27 cellular contexts compared by ENCODE assay signal in genomic region chr1:227434808-227435207, GRCh38.
"Had no signal": no experiment of that assay in that cellular context is flagged by ENCODE, and none has a peak within 500 bp of the region (broad histone marks: within the 10 kb centered on the region; RNA-seq: fewer than 3 reads in every experiment).

No MANE protein-coding gene starts in this region.

- H3K9me3 Mint-ChIP-seq: activated B cell treated with CpG ODN at 0.5 μM for 24 hours; activated CD8-positive, alpha-beta T cell treated with anti-CD3 and anti-CD28 coated beads for 36 hours; activated naive CD4-positive, alpha-beta T cell treated with anti-CD3 and anti-CD28 coated beads, Interleukin-2, amount 50 U/mL, for 72 hours; nephron progenitor cell; stimulated activated effector memory CD8-positive, alpha-beta T cell treated with anti-CD3 and anti-CD28 coated beads, Interleukin-12 subunit alpha, Interleukin-12 subunit beta, amount 100 ng/mL, for 72 hours; stimulated activated naive CD8-positive, alpha-beta T cell treated with anti-CD3 and anti-CD28 coated beads, Interleukin-15, Interleukin-2, amounts not matched to agents 100 ng/mL and 50 ng/mL, for 24 hours; T-helper 2 cell treated with Interferon-gamma antibody and Interleukin-4, amounts not matched to agents 5 μg/mL and 100 μg/mL, for 36 hours had no signal

- H3K27ac ChIP-seq: body of pancreas, coronary artery, esophagus muscularis mucosa, pancreas, prostate gland, thyroid gland, upper lobe of right lung had no signal

- H3K36me3 Mint-ChIP-seq: activated CD8-positive, alpha-beta memory T cell treated with anti-CD3 and anti-CD28 coated beads, Interleukin-2, amount 10 ng/mL, durations not matched to agents 7 days and 5 days; activated naive CD4-positive, alpha-beta T cell treated with anti-CD3 and anti-CD28 coated beads, Interleukin-2, amount 50 U/mL, for 72 hours; stimulated activated effector memory CD8-positive, alpha-beta T cell treated with anti-CD3 and anti-CD28 coated beads, Interleukin-12 subunit alpha, Interleukin-12 subunit beta, amount 100 ng/mL, for 72 hours had no signal

- H3K4me3 ChIP-seq: body of pancreas, coronary artery, esophagus muscularis mucosa, heart right ventricle, pancreas, prostate gland, sigmoid colon, thyroid gland, upper lobe of right lung had no signal

- H3K27me3 ChIP-seq: body of pancreas, esophagus muscularis mucosa, heart right ventricle, pancreas, sigmoid colon, thyroid gland, upper lobe of right lung had no signal

- H3K27ac Mint-ChIP-seq: activated B cell treated with CpG ODN at 0.5 μM for 24 hours; activated CD8-positive, alpha-beta memory T cell treated with anti-CD3 and anti-CD28 coated beads, Interleukin-2, amount 10 ng/mL, durations not matched to agents 7 days and 5 days; activated CD8-positive, alpha-beta T cell treated with anti-CD3 and anti-CD28 coated beads for 36 hours; activated naive CD4-positive, alpha-beta T cell treated with anti-CD3 and anti-CD28 coated beads, Interleukin-2, amount 50 U/mL, for 72 hours; nephron progenitor cell; stimulated activated effector memory CD8-positive, alpha-beta T cell treated with anti-CD3 and anti-CD28 coated beads, Interleukin-12 subunit alpha, Interleukin-12 subunit beta, amount 100 ng/mL, for 72 hours; stimulated activated naive CD8-positive, alpha-beta T cell treated with anti-CD3 and anti-CD28 coated beads, Interleukin-15, Interleukin-2, amounts not matched to agents 100 ng/mL and 50 ng/mL, for 24 hours; T-helper 2 cell treated with Interferon-gamma antibody and Interleukin-4, amounts not matched to agents 5 μg/mL and 100 μg/mL, for 36 hours had no signal

- DNase-seq: activated B cell treated with CpG ODN at 0.5 μM for 24 hours; activated CD4-positive, alpha-beta T cell treated with anti-CD3 and anti-CD28 coated beads, Interleukin-2, amount 50 U/mL, for 1 hour; activated CD8-positive, alpha-beta memory T cell treated with anti-CD3 and anti-CD28 coated beads, Interleukin-2, amount 10 ng/mL, durations not matched to agents 7 days and 5 days; activated CD8-positive, alpha-beta T cell treated with anti-CD3 and anti-CD28 coated beads for 36 hours; activated naive CD4-positive, alpha-beta T cell; activated T-cell treated with anti-CD3 and anti-CD28 coated beads, Interleukin-2, amount 50 U/mL, for 48 hours; body of pancreas; cerebellar nuclear complex; foreskin melanocyte; heart right ventricle; left ventricle myocardium superior; nephron progenitor cell; pancreas; retina; sigmoid colon; small intestine; stimulated activated CD4-positive, alpha-beta T cell treated with anti-CD3 and anti-CD28 coated beads, Interleukin-4, amount 100 ng/mL, for 24 hours; thyroid gland; upper lobe of right lung had no signal

- H3K36me3 ChIP-seq: esophagus muscularis mucosa, heart right ventricle, pancreas, prostate gland, sigmoid colon, thyroid gland, upper lobe of right lung had no signal

- FAIRE-seq: islet of Langerhans, pancreas, small intestine had no signal

- ATAC-seq: activated CD8-positive, alpha-beta memory T cell treated with anti-CD3 and anti-CD28 coated beads, Interleukin-2, amount 10 ng/mL, durations not matched to agents 7 days and 5 days; activated CD8-positive, alpha-beta T cell treated with anti-CD3 and anti-CD28 coated beads for 36 hours; activated naive CD4-positive, alpha-beta T cell treated with anti-CD3 and anti-CD28 coated beads, Interleukin-2, amount 50 U/mL, for 72 hours; body of pancreas; heart right ventricle; left ventricle myocardium superior; pancreas; stimulated activated effector memory CD8-positive, alpha-beta T cell treated with anti-CD3 and anti-CD28 coated beads, Interleukin-12 subunit alpha, Interleukin-12 subunit beta, amount 100 ng/mL, for 72 hours; upper lobe of right lung had no signal

- H3K4me1 ChIP-seq: body of pancreas, pancreas, prostate gland had no signal

- H3K9me3 ChIP-seq: body of pancreas, esophagus muscularis mucosa, heart right ventricle, pancreas, prostate gland, sigmoid colon, thyroid gland, upper lobe of right lung had no signal

- H3K4me1 Mint-ChIP-seq: activated B cell treated with CpG ODN at 0.5 μM for 24 hours had no signal

- H3K4me3 Mint-ChIP-seq: activated B cell treated with CpG ODN at 0.5 μM for 24 hours; activated CD8-positive, alpha-beta memory T cell treated with anti-CD3 and anti-CD28 coated beads, Interleukin-2, amount 10 ng/mL, durations not matched to agents 7 days and 5 days; activated CD8-positive, alpha-beta T cell treated with anti-CD3 and anti-CD28 coated beads for 36 hours; nephron progenitor cell; stimulated activated effector memory CD8-positive, alpha-beta T cell treated with anti-CD3 and anti-CD28 coated beads, Interleukin-12 subunit alpha, Interleukin-12 subunit beta, amount 100 ng/mL, for 72 hours; stimulated activated naive CD8-positive, alpha-beta T cell treated with anti-CD3 and anti-CD28 coated beads, Interleukin-15, Interleukin-2, amounts not matched to agents 100 ng/mL and 50 ng/mL, for 24 hours; T-helper 2 cell treated with Interferon-gamma antibody and Interleukin-4, amounts not matched to agents 5 μg/mL and 100 μg/mL, for 36 hours had no signal
